ENCODE assay signal across 11 cellular contexts in the genomic region with DNA sequence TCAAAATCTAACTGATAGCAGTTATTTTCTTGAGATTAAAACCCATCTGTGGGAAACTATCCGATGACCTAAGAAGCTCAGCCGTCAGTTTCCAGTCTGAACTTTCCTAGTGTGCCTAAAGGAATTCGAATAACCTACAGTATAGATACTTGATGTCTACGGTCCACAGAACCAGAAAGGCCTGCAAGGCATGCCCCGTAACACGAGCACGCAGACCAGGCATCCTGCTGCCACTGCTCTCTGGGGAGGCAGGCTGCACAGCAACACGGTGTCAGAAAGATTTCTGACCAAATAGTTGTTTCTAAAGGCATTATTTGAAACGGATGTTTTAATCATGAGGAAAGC.
A peak's percentile ranks its signal among the peaks of the same experiment; 100 is the strongest.
DNase-seq lines count a peak whose midpoint lies in the region; ATAC-seq and TF ChIP-seq lines count a peak whose summit lies in the region.
"Had no signal": no experiment of that assay in that cellular context is flagged by ENCODE, and none has a peak within 500 bp of the region (broad histone marks: within the 10 kb centered on the region; RNA-seq: fewer than 3 reads in every experiment).

No MANE protein-coding gene starts in this region.

- in situ Hi-C loops in brain microvascular endothelial cell (cut with HindIII; ENCODE audit: low pct_ligation_motif_present, low sequenced_read_pairs): loop anchor here (10.0 kb wide), 1 partner anchor 58 kb away; no protein-coding TSS in a partner anchor

- no peaks in the 10 kb centered on the region for H3K9me3 Mint-ChIP-seq in nephron

- no peak overlapping the region for H3K4me3 ChIP-seq in BLaER1
- no peak overlapping the region for H3K4me3 ChIP-seq in HEK293 (ENCODE audit: low read depth, low read length)
- no peak overlapping the region for H3K4me3 ChIP-seq in brain microvascular endothelial cell (ENCODE audit: low read depth, low read length)
- H3K4me3 ChIP-seq: heart left ventricle, thyroid gland had no signal

- CTCF ChIA-PET in HEK293 (lab: Yijun Ruan, JAX): interaction anchor here (0.8 to 1.1 kb wide), 3 partner anchors 71 to 217 kb away, joined by 3 to 5 read pairs (median 4); no protein-coding TSS in a partner anchor

- POLR2A ChIA-PET in HEK293 (lab: Yijun Ruan, JAX): no interaction called here

- DNase-seq in brain microvascular endothelial cell: no peak
- no peak for DNase-seq in activated gamma-delta T cell treated with Interleukin-2 at 50 U/mL for 16 hours
- no peak for DNase-seq in OCI-M1 (lab: John Stamatoyannopoulos, UW)
- DNase-seq in NCI-H345 treated with DMSO at 0.1 percent for 48 hours (lab: John Stamatoyannopoulos, UW; ENCODE audit: unreplicated experiment): no peak
- DNase-seq: heart left ventricle, NCI-H2029, thyroid gland had no signal

- peaks cover 98% of the 10 kb centered on the region for H4K20me1 ChIP-seq in BLaER1

- H3K4me2 ChIP-seq in BLaER1: peak overlapping the region; percentile 98

- peaks cover 46% of the 10 kb centered on the region for H3K36me3 Mint-ChIP-seq in nephron (ENCODE audit: low read depth)

- no peaks in the 10 kb centered on the region for H3K27me3 Mint-ChIP-seq in nephron (ENCODE audit: low read depth)

- no peak overlapping the region for H3K4me3 Mint-ChIP-seq in nephron

- no peaks in the 10 kb centered on the region for H3K9me3 ChIP-seq in BLaER1
- no peaks in the 10 kb centered on the region for H3K9me3 ChIP-seq in HEK293 (ENCODE audit: control insufficient read depth, insufficient read depth, low read depth, low read length)
- H3K9me3 ChIP-seq: heart left ventricle, thyroid gland had no signal

- H3K36me3 ChIP-seq in BLaER1: peaks cover 80% of the 10 kb centered on the region
- peaks cover 10 to 31% of the 10 kb centered on the region in 2 experiments; a peak in 2 of 3 replicates for H3K36me3 ChIP-seq in HEK293 (ENCODE audit: control insufficient read depth in 2 of 2, insufficient read depth in 1 of 2, low read length in 2 of 2)
- peaks cover 47% of the 10 kb centered on the region for H3K36me3 ChIP-seq in brain microvascular endothelial cell (replicated peaks)

- peak overlapping the region; percentile 56 to 71 (median 58) for H3K27ac Mint-ChIP-seq in nephron

- peaks cover 97% of the 10 kb centered on the region for H3K4me1 ChIP-seq in BLaER1
- H3K4me1 ChIP-seq in HEK293 (ENCODE audit: control insufficient read depth, insufficient read depth, low read length): peaks cover 5% of the 10 kb centered on the region
- H3K4me1 ChIP-seq: thyroid gland had no signal

- peak overlapping the region; percentile 95 for H3K27ac ChIP-seq in BLaER1
- H3K27ac ChIP-seq in HEK293 (ENCODE audit: extremely low read depth, low read depth, low read length): no peak overlapping the region
- peak overlapping the region; percentile 48 for H3K27ac ChIP-seq in brain microvascular endothelial cell
- H3K27ac ChIP-seq: thyroid gland had no signal

- ATAC-seq in HG02938 (IDR thresholded peaks at IDR 0.05; ENCODE audit: unreplicated experiment): no peak
- ATAC-seq: heart left ventricle had no signal

- H3K4me1 Mint-ChIP-seq in nephron: peaks cover 5% of the 10 kb centered on the region

- no peaks in the 10 kb centered on the region for H3K27me3 ChIP-seq in BLaER1
- H3K27me3 ChIP-seq in brain microvascular endothelial cell (replicated peaks): no peaks in the 10 kb centered on the region
- H3K27me3 ChIP-seq: heart left ventricle, thyroid gland had no signal

- peak overlapping the region; percentile 43; the same call in 1 of the 2 replicates for H3K9ac ChIP-seq in BLaER1

- TF ChIP-seq CTCF in HEK293 (tag by site-specific recombination; IDR thresholded peaks at IDR 0.05) (no peak), brain microvascular endothelial cell (IDR thresholded peaks at IDR 0.05; ENCODE audit: low read depth, low read length, missing control alignments) (no peak), nephron (IDR thresholded peaks at IDR 0.05; ENCODE audit: unreplicated experiment in 3 of 3) (no peak)

TF ChIP-seq in HEK293, 187 proteins besides CTCF, POLR2A, EP300 and RAD21 (continues in another document):
- TF ChIP-seq ZNF639 (tag by site-specific recombination; IDR thresholded peaks at IDR 0.05): no peak
- TF ChIP-seq, protein P1, sequence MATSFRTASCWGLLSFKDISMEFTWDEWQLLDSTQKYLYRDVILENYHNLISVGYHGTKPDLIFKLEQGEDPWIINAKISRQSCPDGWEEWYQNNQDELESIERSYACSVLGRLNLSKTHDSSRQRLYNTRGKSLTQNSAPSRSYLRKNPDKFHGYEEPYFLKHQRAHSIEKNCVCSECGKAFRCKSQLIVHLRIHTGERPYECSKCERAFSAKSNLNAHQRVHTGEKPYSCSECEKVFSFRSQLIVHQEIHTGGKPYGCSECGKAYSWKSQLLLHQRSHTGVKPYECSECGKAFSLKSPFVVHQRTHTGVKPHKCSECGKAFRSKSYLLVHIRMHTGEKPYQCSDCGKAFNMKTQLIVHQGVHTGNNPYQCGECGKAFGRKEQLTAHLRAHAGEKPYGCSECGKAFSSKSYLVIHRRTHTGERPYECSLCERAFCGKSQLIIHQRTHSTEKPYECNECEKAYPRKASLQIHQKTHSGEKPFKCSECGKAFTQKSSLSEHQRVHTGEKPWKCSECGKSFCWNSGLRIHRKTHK (tag by site-specific recombination; IDR thresholded peaks at IDR 0.05): no peak
- no peak for TF ChIP-seq ZNF660 (tag by site-specific recombination; IDR thresholded peaks at IDR 0.05)
- TF ChIP-seq, protein P2, sequence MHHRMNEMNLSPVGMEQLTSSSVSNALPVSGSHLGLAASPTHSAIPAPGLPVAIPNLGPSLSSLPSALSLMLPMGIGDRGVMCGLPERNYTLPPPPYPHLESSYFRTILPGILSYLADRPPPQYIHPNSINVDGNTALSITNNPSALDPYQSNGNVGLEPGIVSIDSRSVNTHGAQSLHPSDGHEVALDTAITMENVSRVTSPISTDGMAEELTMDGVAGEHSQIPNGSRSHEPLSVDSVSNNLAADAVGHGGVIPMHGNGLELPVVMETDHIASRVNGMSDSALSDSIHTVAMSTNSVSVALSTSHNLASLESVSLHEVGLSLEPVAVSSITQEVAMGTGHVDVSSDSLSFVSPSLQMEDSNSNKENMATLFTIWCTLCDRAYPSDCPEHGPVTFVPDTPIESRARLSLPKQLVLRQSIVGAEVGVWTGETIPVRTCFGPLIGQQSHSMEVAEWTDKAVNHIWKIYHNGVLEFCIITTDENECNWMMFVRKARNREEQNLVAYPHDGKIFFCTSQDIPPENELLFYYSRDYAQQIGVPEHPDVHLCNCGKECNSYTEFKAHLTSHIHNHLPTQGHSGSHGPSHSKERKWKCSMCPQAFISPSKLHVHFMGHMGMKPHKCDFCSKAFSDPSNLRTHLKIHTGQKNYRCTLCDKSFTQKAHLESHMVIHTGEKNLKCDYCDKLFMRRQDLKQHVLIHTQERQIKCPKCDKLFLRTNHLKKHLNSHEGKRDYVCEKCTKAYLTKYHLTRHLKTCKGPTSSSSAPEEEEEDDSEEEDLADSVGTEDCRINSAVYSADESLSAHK (tag by site-specific recombination; IDR thresholded peaks at IDR 0.05): peak; percentile 70
- peak; percentile 10; the same call in 1 of the 2 replicates for TF ChIP-seq INSM2 (tag by site-specific recombination; IDR thresholded peaks at IDR 0.05)
- TF ChIP-seq SP7 (tag by site-specific recombination; IDR thresholded peaks at IDR 0.05): no peak
- no peak for TF ChIP-seq SCRT1 (tag by site-specific recombination; IDR thresholded peaks at IDR 0.05; ENCODE audit: borderline replicate concordance)
- no peak for TF ChIP-seq ZNF777 (tag by site-specific recombination; IDR thresholded peaks at IDR 0.05; ENCODE audit: borderline replicate concordance)
- TF ChIP-seq ZNF501 (tag by site-specific recombination; IDR thresholded peaks at IDR 0.05): no peak
- no peak for TF ChIP-seq ZBTB10 (tag by site-specific recombination; IDR thresholded peaks at IDR 0.05)
